16 cellular contexts compared by ENCODE assay signal in the genomic region with DNA sequence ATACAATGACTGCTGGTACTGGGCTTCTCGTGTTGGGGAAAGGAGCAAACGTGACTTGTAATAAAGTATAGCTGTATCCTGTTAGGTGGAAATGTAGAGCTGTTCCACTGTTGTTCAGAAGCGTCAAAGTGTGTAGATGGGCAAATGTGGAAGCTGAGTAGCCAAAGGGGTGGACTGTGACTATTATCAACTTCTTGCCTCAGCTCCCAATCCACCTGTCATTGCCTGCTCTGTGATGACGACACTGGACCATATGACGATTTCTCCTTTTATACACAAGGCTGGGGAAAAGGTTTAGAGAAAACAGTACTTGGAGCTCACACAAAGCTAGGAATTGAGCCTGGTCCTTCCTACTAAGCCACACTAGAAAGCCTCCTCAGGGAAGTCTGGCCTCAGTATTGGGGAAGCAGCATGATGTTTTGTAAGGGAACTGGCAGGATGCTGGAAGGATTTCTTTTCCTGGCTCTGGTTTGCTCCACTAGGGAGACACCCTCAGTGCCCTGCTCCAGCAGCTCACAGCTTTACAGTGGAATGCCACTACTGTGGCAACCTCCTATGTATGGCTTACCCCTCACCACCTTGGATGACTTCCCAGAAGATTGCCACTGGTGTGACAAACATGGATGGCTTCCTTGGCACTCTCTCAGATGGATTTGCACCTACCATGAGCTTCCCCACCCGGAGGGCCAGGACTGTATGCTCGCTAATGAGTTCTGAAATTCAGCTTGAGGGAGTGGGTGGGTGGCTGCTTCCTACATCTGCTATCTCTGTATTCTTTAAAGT. TPM values are rescaled to one million over a fixed set of nuclear protein-coding genes. Genes with fewer than 3 reads are reported as not detected.
DNase-seq lines count a peak whose midpoint lies in the region; ATAC-seq, FAIRE-seq and TF ChIP-seq lines count a peak whose summit lies in the region.
"Had no signal": no experiment of that assay in that cellular context is flagged by ENCODE, and none has a peak within 500 bp of the region (broad histone marks: within the 10 kb centered on the region; RNA-seq: fewer than 3 reads in every experiment).

No MANE protein-coding gene starts in this region.

- H3K4me2 ChIP-seq in GM12878 (ENCODE audit: control insufficient read depth, insufficient read depth), result no peak overlapping the region

- peaks cover 1% of the 10 kb centered on the region for H3K79me2 ChIP-seq in GM12878 (ENCODE audit: control insufficient read depth, insufficient read depth, low read length)

- RAD21 ChIA-PET in GM12878 (lab: Charles Lee; ENCODE audit: unreplicated experiment), result interaction anchor here (1.6 to 3.2 kb wide), 2 partner anchors 12 to 14 kb away, joined by 3 to 10 read pairs; no protein-coding TSS in a partner anchor

- intact Hi-C loops in natural killer cell (cut with micrococcal nuclease), result no loop called here
- intact Hi-C loops in GM12878 (cut with micrococcal nuclease; ENCODE audit: unreplicated experiment), result no loop called here
- intact Hi-C loops in right cardiac atrium (cut with DNase I), result no loop called here

- H3K4me1 ChIP-seq in GM12878 (ENCODE audit: control insufficient read depth, insufficient read depth, low read length), result no peaks in the 10 kb centered on the region
- H3K4me1 ChIP-seq in right cardiac atrium (ENCODE audit: control insufficient read depth, insufficient read depth, low read length), result peaks cover 3% of the 10 kb centered on the region

- in situ Hi-C loops in GM12878 (cut with MboI), result no loop called here

- peaks cover 8 to 49% of the 10 kb centered on the region in 2 experiments for H3K36me3 ChIP-seq in GM12878 (ENCODE audit: control insufficient read depth in 2 of 2, insufficient read depth in 2 of 2, low read length in 1 of 2)

- TF ChIP-seq CTCF in natural killer cell (IDR thresholded peaks at IDR 0.05), result no peak
- no peak for TF ChIP-seq CTCF in GM12878 (IDR thresholded peaks at IDR 0.05 in 2 of 3, conservative IDR thresholded peaks at IDR 0.05 in 1 of 3; ENCODE audit: control insufficient read depth in 2 of 3, extremely low read depth in 1 of 3, insufficient read depth in 1 of 3, low read depth in 3 of 3, low read length in 3 of 3)

- 91% methylated on average over 7 of the region's 7 CpGs for WGBS in GM12878 (ENCODE audit: insufficient coverage, insufficient replicate concordance, low lambda C conversion rate, missing lambda C conversion rate)
- WGBS in right cardiac atrium, result 89% methylated on average over 7 of the region's 7 CpGs

- peaks cover 75 to 78% of the 10 kb centered on the region in 2 donors for H3K4me1 Mint-ChIP-seq in natural killer cell
- H3K4me1 Mint-ChIP-seq in natural killer cell treated with Interleukin-12 subunit alpha and Interleukin-12 subunit beta and Interleukin-15 and Interleukin-18, amount 100 ng/mL, for 72 hours (ENCODE audit: low read depth in 2 of 2), result peaks cover 30 to 50% of the 10 kb centered on the region in 2 donors
- H3K4me1 Mint-ChIP-seq: H9 had no signal

- SMC1A ChIA-PET in GM12878 (lab: Charles Lee; ENCODE audit: uncharacterized antibody, unreplicated experiment), result interaction anchor here (0.7 to 3.3 kb wide), 7 partner anchors 8 to 169 kb away, joined by 3 to 19 read pairs (median 4); partner anchors contain the start of gene CD164

- H3K27me3 Mint-ChIP-seq in natural killer cell (ENCODE audit: low read depth in 2 of 2), result no peaks in the 10 kb centered on the region
- H3K27me3 Mint-ChIP-seq in natural killer cell treated with Interleukin-12 subunit alpha and Interleukin-12 subunit beta and Interleukin-15 and Interleukin-18, amount 100 ng/mL, for 72 hours, result no peaks in the 10 kb centered on the region

- ATAC-seq in natural killer cell (peak in 1 of 3 donors; percentile 22), GM12878 (no peak), right cardiac atrium (peak; percentile 57 to 68)
- ATAC-seq in natural killer cell treated with Interleukin-12 subunit alpha and Interleukin-12 subunit beta and Interleukin-15 and Interleukin-18, amount 100 ng/mL, for 72 hours, result no peak
- ATAC-seq: Panc1 had no signal

- no TSS peak for BruUV-seq in GM12878 (replicated peaks; lab: Mats Ljungman, UMichigan)

- POLR2A ChIA-PET in GM12878 (lab: Charles Lee), result no interaction called here

- DNase-seq in natural killer cell (no peak), GM12878 (ENCODE audit: low read depth, low spot score) (no peak), right cardiac atrium (no peak), NCI-H2196 (lab: John Stamatoyannopoulos, UW; ENCODE audit: unreplicated experiment) (no peak), COLO668 (lab: John Stamatoyannopoulos, UW; ENCODE audit: unreplicated experiment) (no peak)
- DNase-seq in natural killer cell treated with Interleukin-12 subunit alpha and Interleukin-12 subunit beta and Interleukin-15 and Interleukin-18, amount 100 ng/mL, for 72 hours (ENCODE audit: low spot score), result no peak
- no peak for DNase-seq in central memory CD4-positive, alpha-beta T cell
- DNase-seq: DMS 273 treated with DMSO at 0.1 percent for 48 hours, EL, H9, NCI-H1417, NCI-H1930, NCI-H2171, NCI-H82, SHP77 had no signal

- H3K27ac ChIP-seq in GM12878 (ENCODE audit: control insufficient read depth, insufficient read depth) (no peak overlapping the region), right cardiac atrium (ENCODE audit: low read length) (no peak overlapping the region)

- H3K9ac ChIP-seq in GM12878 (ENCODE audit: control insufficient read depth, insufficient read depth, low read length), result no peak overlapping the region

- CTCF ChIA-PET in GM12878 (lab: Yijun Ruan, JAX), result interaction anchor here (1.6 kb wide), 1 partner anchor 8 kb away, joined by 4 read pairs; no protein-coding TSS in a partner anchor

- H3K9me3 Mint-ChIP-seq in natural killer cell, result no peaks in the 10 kb centered on the region
- no peaks in the 10 kb centered on the region for H3K9me3 Mint-ChIP-seq in natural killer cell treated with Interleukin-12 subunit alpha and Interleukin-12 subunit beta and Interleukin-15 and Interleukin-18, amount 100 ng/mL, for 72 hours

- H4K20me1 ChIP-seq in GM12878 (ENCODE audit: control insufficient read depth, insufficient read depth), result no peaks in the 10 kb centered on the region; the same call in 1 of the 2 replicates

- no peak overlapping the region for H3K4me3 Mint-ChIP-seq in natural killer cell
- no peak overlapping the region for H3K4me3 Mint-ChIP-seq in natural killer cell treated with Interleukin-12 subunit alpha and Interleukin-12 subunit beta and Interleukin-15 and Interleukin-18, amount 100 ng/mL, for 72 hours
- H3K4me3 Mint-ChIP-seq: H9 had no signal

- H3K4me3 ChIP-seq in GM12878 (no peak overlapping the region), right cardiac atrium (ENCODE audit: low read length) (no peak overlapping the region)

- H3K27ac Mint-ChIP-seq in natural killer cell, result peak overlapping the region; percentile 67 to 69
- peak overlapping the region in 1 of 2 donors; percentile 50 for H3K27ac Mint-ChIP-seq in natural killer cell treated with Interleukin-12 subunit alpha and Interleukin-12 subunit beta and Interleukin-15 and Interleukin-18, amount 100 ng/mL, for 72 hours

- no peak for TF ChIP-seq RAD21 in GM12878 (IDR thresholded peaks at IDR 0.05; ENCODE audit: insufficient read depth, low read depth, low read length)

- no peaks in the 10 kb centered on the region for H3K27me3 ChIP-seq in GM12878 (replicated peaks in 1 of 2; ENCODE audit: control insufficient read depth in 2 of 2, insufficient read depth in 2 of 2, low read length in 1 of 2)
- no peaks in the 10 kb centered on the region for H3K27me3 ChIP-seq in right cardiac atrium (ENCODE audit: control insufficient read depth, insufficient read depth)

- no peak for TF ChIP-seq EP300 in GM12878 (IDR thresholded peaks at IDR 0.05; ENCODE audit: borderline replicate concordance in 1 of 2, control insufficient read depth in 1 of 2, low read depth in 2 of 2, low read length in 2 of 2)

- H3K36me3 Mint-ChIP-seq in natural killer cell, result peaks cover 7% of the 10 kb centered on the region
- peaks cover 48% of the 10 kb centered on the region for H3K36me3 Mint-ChIP-seq in natural killer cell treated with Interleukin-12 subunit alpha and Interleukin-12 subunit beta and Interleukin-15 and Interleukin-18, amount 100 ng/mL, for 72 hours

- H3K9me3 ChIP-seq in GM12878 (replicated peaks; ENCODE audit: control insufficient read depth, insufficient read depth, low read length), result peaks cover 6% of the 10 kb centered on the region; the same call in 2 of the 3 replicates
- H3K9me3 ChIP-seq in right cardiac atrium (ENCODE audit: control insufficient read depth, low read length), result no peaks in the 10 kb centered on the region

- H2AFZ ChIP-seq in GM12878 (ENCODE audit: control insufficient read depth, low read depth, low read length), result no peak overlapping the region

- FAIRE-seq in GM12878 (lab: Jason Lieb, UNC), result no peak

- TF ChIP-seq POLR2A in GM12878 (IDR thresholded peaks at IDR 0.05; ENCODE audit: low read depth, low read length), result peak; percentile 29; the same call in 1 of the 2 replicates

TF ChIP-seq in GM12878, 131 proteins besides CTCF, POLR2A, EP300 and RAD21 (continues in another document):
- peak; percentile 53; the same call in 1 of the 2 replicates for TF ChIP-seq POLR2AphosphoS5 (IDR thresholded peaks at IDR 0.05; ENCODE audit: low read length)

RNA-seq across cellular contexts. Expression of gene CD164, which starts 20.0 kb away (rescaled TPM):
- 100 to 1,000 TPM; 352 to 457 (median 427) TPM for total RNA-seq in natural killer cell
- total RNA-seq in natural killer cell treated with Interleukin-12 subunit alpha and Interleukin-12 subunit beta and Interleukin-15 and Interleukin-18, amount 100 ng/mL, for 72 hours, result 100 to 1,000 TPM; 165 to 300 TPM
- 161 TPM in 2 replicates for total RNA-seq in GM12878 (2013; cell fraction: nucleolus; rRNA removed)
- total RNA-seq in GM12878 (2014; rRNA removed), result 159 and 192 TPM in 2 replicates
- total RNA-seq in GM12878 (2014; rRNA removed; fragmentation: Illumina TruSeq; extraction: Trizol), result 146 and 148 TPM in 2 replicates
- total RNA-seq in GM12878 (2021), result 186 and 199 TPM in 2 replicates
- 77.0 TPM for polyA plus RNA-seq in GM12878 (2011; ENCODE audit: low read depth)
- 447 and 530 TPM in 2 replicates for polyA plus RNA-seq in GM12878 (2011; rRNA removed)
- polyA plus RNA-seq in GM12878 (2011; cell fraction: cytosol; rRNA removed), result 179 and 184 TPM in 2 replicates
- polyA plus RNA-seq in GM12878 (2011; cell fraction: nucleus; rRNA removed), result 132 and 162 TPM in 2 replicates
- 176 TPM in 2 replicates for polyA plus RNA-seq in GM12878 (2012)
- 223 and 232 TPM in 2 replicates for polyA plus RNA-seq in GM12878 (2014; fragmentation: Illumina TruSeq; extraction: Trizol)
- polyA plus RNA-seq in GM12878 (2014; fragmentation: Nextera tagmentation; extraction: Ambion mirVana), result 100 to 1,000 TPM; 145 to 229 TPM
- polyA plus RNA-seq in GM12878 (2014; rRNA removed), result 134 and 154 TPM in 2 replicates
- polyA plus RNA-seq in GM12878 (2016; fragmentation: Nextera tagmentation; extraction: Ambion mirVana), result 100 to 1,000 TPM; 237 to 247 TPM
- polyA minus RNA-seq in GM12878 (2011; rRNA and poly(A)+ RNA removed), result 232 and 238 TPM in 2 replicates
- 184 and 201 TPM in 2 replicates for polyA minus RNA-seq in GM12878 (2011; cell fraction: cytosol; rRNA and poly(A)+ RNA removed)
- polyA minus RNA-seq in GM12878 (2011; cell fraction: nucleus; rRNA and poly(A)+ RNA removed), result 123 and 186 TPM in 2 replicates
- 100 to 1,000 TPM; 128 to 141 (median 135) TPM for total RNA-seq in right cardiac atrium
- 105 TPM for polyA plus RNA-seq in right cardiac atrium

Comparison
In these comparisons a context has a peak if more than half of its experiments do, and no peak if none do; other contexts are left out.
1. ATAC-seq: peak in right cardiac atrium (2 of 2); none in natural killer cell treated with Interleukin-12 subunit alpha and Interleukin-12 subunit beta and Interleukin-15 and Interleukin-18, amount 100 ng/mL, for 72 hours (0 of 2) and GM12878 (single experiment).